Comparison of ENCODE assay signal across 19 cellular contexts in the genomic region with DNA sequence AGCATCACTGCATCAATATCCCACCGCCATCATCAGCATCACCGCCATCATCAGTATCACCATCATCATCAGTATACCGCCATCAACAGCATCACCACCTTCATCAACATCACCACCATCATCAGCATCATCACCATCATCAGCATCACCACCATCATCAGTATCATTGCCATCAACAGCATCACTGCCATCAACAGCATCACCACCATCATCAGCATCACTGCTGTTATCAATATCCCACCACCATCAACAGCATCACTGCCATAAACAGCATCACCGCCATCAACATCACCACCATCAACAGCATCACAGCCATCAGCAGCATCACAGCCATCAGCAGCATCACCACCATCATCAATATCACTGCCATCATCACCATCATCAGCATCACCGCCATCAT.
DNase-seq lines count a peak whose midpoint lies in the region; ATAC-seq, FAIRE-seq and TF ChIP-seq lines count a peak whose summit lies in the region.
"Had no signal": no experiment of that assay in that cellular context is flagged by ENCODE, and none has a peak within 500 bp of the region (broad histone marks: within the 10 kb centered on the region; RNA-seq: fewer than 3 reads in every experiment).

No MANE protein-coding gene starts in this region.

- H3K4me2 ChIP-seq in HepG2 (ENCODE audit: low read depth, low read length): no peak overlapping the region
- no peak overlapping the region for H3K4me2 ChIP-seq in mesenchymal stem cell (ENCODE audit: low read length, poor library complexity, severe bottlenecking)

- H3K9ac ChIP-seq in HepG2 (ENCODE audit: insufficient read depth, low read depth, low read length) (no peak overlapping the region), mesenchymal stem cell (ENCODE audit: low read length) (no peak overlapping the region)

- H3K4ac ChIP-seq in mesenchymal stem cell (ENCODE audit: low read depth in 1 of 2, low read length in 2 of 2): no peak overlapping the region

- TF ChIP-seq POLR2A in HepG2 (IDR thresholded peaks at IDR 0.05; ENCODE audit: insufficient read depth in 1 of 2, low read depth in 2 of 2, low read length in 2 of 2) (no peak), right lobe of liver (IDR thresholded peaks at IDR 0.05) (no peak)

- POLR2A ChIA-PET in HepG2 (lab: Yijun Ruan, JAX): no interaction called here

- no peak overlapping the region for H2BK120ac ChIP-seq in mesenchymal stem cell (ENCODE audit: low read depth, low read length)

- peak overlapping the region; percentile 6 for H4K91ac ChIP-seq in mesenchymal stem cell (ENCODE audit: low read length)

- FAIRE-seq in HepG2 (lab: Jason Lieb, UNC): no peak
- FAIRE-seq: H1, K562 had no signal

- H3K4me1 ChIP-seq in HepG2 (ENCODE audit: insufficient read depth, low read length) (no peaks in the 10 kb centered on the region), right lobe of liver (no peaks in the 10 kb centered on the region), mesenchymal stem cell (ENCODE audit: control insufficient read depth, insufficient read depth, low read depth, low read length) (peaks cover 14% of the 10 kb centered on the region)

- H2AFZ ChIP-seq in HepG2 (ENCODE audit: low read length) (no peak overlapping the region), mesenchymal stem cell (ENCODE audit: low read depth, low read length) (no peak overlapping the region)

- TF ChIP-seq EP300 in HepG2 (IDR thresholded peaks at IDR 0.05; ENCODE audit: low read depth in 2 of 2, low read length in 2 of 2) (no peak), HepG2 (CRISPR knock-in tag; IDR thresholded peaks at IDR 0.05; ENCODE audit: borderline replicate concordance) (no peak)

- TF ChIP-seq RAD21 in HepG2 (CRISPR knock-in tag; IDR thresholded peaks at IDR 0.05): no peak

- no peak overlapping the region for H3K23ac ChIP-seq in mesenchymal stem cell (ENCODE audit: low read length in 2 of 2)

- H3K79me1 ChIP-seq in mesenchymal stem cell (replicated peaks; ENCODE audit: low read length, poor library complexity, severe bottlenecking): peaks cover 3% of the 10 kb centered on the region

- ATAC-seq in HepG2 (no peak), right lobe of liver (no peak), GM21528 (IDR thresholded peaks at IDR 0.05; ENCODE audit: low FRiP score, unreplicated experiment) (no peak), HG03097 (IDR thresholded peaks at IDR 0.05; ENCODE audit: low FRiP score, unreplicated experiment) (no peak)
- ATAC-seq: K562 had no signal

- H3K27ac ChIP-seq in HepG2 (ENCODE audit: extremely low read length, insufficient read depth, low read length) (no peak overlapping the region), right lobe of liver (no peak overlapping the region), KOPT-K1 (ENCODE audit: low read depth, low read length, poor library complexity, severe bottlenecking) (peak overlapping the region; percentile 49), mesenchymal stem cell (ENCODE audit: low read length, poor library complexity, severe bottlenecking) (no peak overlapping the region)

- WGBS in HepG2 (ENCODE audit: low lambda C conversion rate): 88% methylated on average over 5 of the region's 5 CpGs
- WGBS in right lobe of liver (ENCODE audit: insufficient coverage, low coverage, low lambda C conversion rate, missing lambda C conversion rate): 96% methylated on average over 5 of the region's 5 CpGs
- WGBS in mesenchymal stem cell: 84% methylated on average over 5 of the region's 5 CpGs

- CTCF ChIA-PET in HepG2 (lab: Yijun Ruan, JAX; ENCODE audit: low intra/inter-chr PET ratio, low total read pairs): no interaction called here

- H3K9me3 Mint-ChIP-seq in activated T-helper 2 cell treated with anti-CD3 and anti-CD28 coated beads, Interferon-gamma antibody, Interleukin-2, Interleukin-4, amounts not matched to agents 10 μg/mL and 5 μg/mL and 100 μg/mL, durations not matched to agents 14 hours and 24 hours and 36 hours: no peaks in the 10 kb centered on the region
- H3K9me3 Mint-ChIP-seq: CD4-positive, CD25-positive, alpha-beta regulatory T cell; CD8-positive, alpha-beta memory T cell; H9 had no signal

- no peak overlapping the region for H3K18ac ChIP-seq in mesenchymal stem cell (ENCODE audit: low read depth in 1 of 2, low read length in 2 of 2)

- no peak overlapping the region for H4K8ac ChIP-seq in mesenchymal stem cell (ENCODE audit: low read length)

- no peaks in the 10 kb centered on the region for H3K79me2 ChIP-seq in HepG2 (ENCODE audit: insufficient read depth, low read length)

- H4K20me1 ChIP-seq in HepG2 (ENCODE audit: insufficient read depth, low read length): no peaks in the 10 kb centered on the region

- H3K27me3 ChIP-seq in HepG2 (ENCODE audit: control insufficient read depth in 1 of 2, insufficient read depth in 2 of 2, low read length in 2 of 2) (no peaks in the 10 kb centered on the region), right lobe of liver (no peaks in the 10 kb centered on the region), mesenchymal stem cell (ENCODE audit: control insufficient read depth in 1 of 2, insufficient read depth in 1 of 2, low read length in 2 of 2) (peaks cover 0 to 6% of the 10 kb centered on the region in 2 experiments)

- H3K27ac Mint-ChIP-seq in activated T-helper 2 cell treated with anti-CD3 and anti-CD28 coated beads, Interferon-gamma antibody, Interleukin-2, Interleukin-4, amounts not matched to agents 10 μg/mL and 5 μg/mL and 100 μg/mL, durations not matched to agents 14 hours and 24 hours and 36 hours: no peak overlapping the region
- H3K27ac Mint-ChIP-seq: B cell; CD4-positive, CD25-positive, alpha-beta regulatory T cell; CD8-positive, alpha-beta memory T cell had no signal

- H2AK5ac ChIP-seq in mesenchymal stem cell (ENCODE audit: low read length, severe bottlenecking): no peak overlapping the region

- TF ChIP-seq CTCF in HepG2 (CRISPR knock-in tag; IDR thresholded peaks at IDR 0.05): no peak
- no peak for TF ChIP-seq CTCF in right lobe of liver (IDR thresholded peaks at IDR 0.05)

- no peak overlapping the region for H3K4me3 ChIP-seq in HepG2 (replicated peaks in 1 of 3; ENCODE audit: insufficient read depth in 1 of 3, low read depth in 2 of 3, low read length in 3 of 3)
- no peak overlapping the region for H3K4me3 ChIP-seq in right lobe of liver
- H3K4me3 ChIP-seq in mesenchymal stem cell (ENCODE audit: insufficient read depth in 1 of 2, low read depth in 1 of 2, low read length in 2 of 2): no peak overlapping the region
- H3K4me3 ChIP-seq: K562 had no signal

- intact Hi-C loops in HepG2 (cut with micrococcal nuclease; ENCODE audit: unreplicated experiment) (no loop called here), right lobe of liver (cut with DNase I) (no loop called here)
- intact Hi-C loops in activated T-helper 2 cell treated with anti-CD3 and anti-CD28 coated beads, Interferon-gamma antibody, Interleukin-2, Interleukin-4, amounts not matched to agents 10 μg/mL and 5 μg/mL and 100 μg/mL, durations not matched to agents 14 hours and 24 hours and 36 hours (cut with micrococcal nuclease): no loop called here

- H2BK5ac ChIP-seq in mesenchymal stem cell (ENCODE audit: low read depth, low read length, poor library complexity, severe bottlenecking): no peak overlapping the region

- peaks cover 42% of the 10 kb centered on the region for H3K36me3 Mint-ChIP-seq in activated T-helper 2 cell treated with anti-CD3 and anti-CD28 coated beads, Interferon-gamma antibody, Interleukin-2, Interleukin-4, amounts not matched to agents 10 μg/mL and 5 μg/mL and 100 μg/mL, durations not matched to agents 14 hours and 24 hours and 36 hours (ENCODE audit: low read depth)

- DNase-seq in HepG2 (ENCODE audit: low spot score) (no peak), right lobe of liver (no peak), mesenchymal stem cell (no peak)
- no peak for DNase-seq in activated T-helper 2 cell treated with anti-CD3 and anti-CD28 coated beads, Interferon-gamma antibody, Interleukin-2, Interleukin-4, amounts not matched to agents 10 μg/mL and 5 μg/mL and 100 μg/mL, durations not matched to agents 14 hours and 24 hours and 36 hours (ENCODE audit: low spot score)
- DNase-seq: C1 segment of cervical spinal cord; CD4-positive, CD25-positive, alpha-beta regulatory T cell; CD8-positive, alpha-beta memory T cell; COR-L47; DMS 273 treated with DMSO at 0.1 percent for 48 hours; DMS53; DND-41; EL; H9 had no signal

- H3K4me1 Mint-ChIP-seq in activated T-helper 2 cell treated with anti-CD3 and anti-CD28 coated beads, Interferon-gamma antibody, Interleukin-2, Interleukin-4, amounts not matched to agents 10 μg/mL and 5 μg/mL and 100 μg/mL, durations not matched to agents 14 hours and 24 hours and 36 hours (ENCODE audit: low read depth): peaks cover 7% of the 10 kb centered on the region

- H2BK15ac ChIP-seq in mesenchymal stem cell (ENCODE audit: low read depth, poor library complexity, severe bottlenecking): no peak overlapping the region

- in situ Hi-C loops in HepG2 (cut with HindIII; ENCODE audit: extremely low pct_ligation_motif_present, low pct_unique_long_range_greater_than_20kb): no loop called here

- H2BK12ac ChIP-seq in mesenchymal stem cell (ENCODE audit: low read length in 2 of 2): no peak overlapping the region

- H3K36me3 ChIP-seq in HepG2 (replicated peaks in 1 of 2; ENCODE audit: control insufficient read depth in 1 of 2, insufficient read depth in 2 of 2, low read length in 2 of 2) (peaks cover 9 to 36% of the 10 kb centered on the region in 2 experiments; a peak in 4 of 5 replicates), right lobe of liver (no peaks in the 10 kb centered on the region), KOPT-K1 (ENCODE audit: insufficient read depth, low read length) (peaks cover 71% of the 10 kb centered on the region), mesenchymal stem cell (ENCODE audit: control insufficient read depth in 1 of 2, insufficient read depth in 2 of 2, low read depth in 1 of 2, low read length in 2 of 2) (peaks cover 44 to 53% of the 10 kb centered on the region in 2 experiments)

- H3K4me3 Mint-ChIP-seq in activated T-helper 2 cell treated with anti-CD3 and anti-CD28 coated beads, Interferon-gamma antibody, Interleukin-2, Interleukin-4, amounts not matched to agents 10 μg/mL and 5 μg/mL and 100 μg/mL, durations not matched to agents 14 hours and 24 hours and 36 hours (ENCODE audit: low read depth): no peak overlapping the region
- H3K4me3 Mint-ChIP-seq: B cell; CD4-positive, CD25-positive, alpha-beta regulatory T cell; CD8-positive, alpha-beta memory T cell; H9 had no signal

- H3K27me3 Mint-ChIP-seq in activated T-helper 2 cell treated with anti-CD3 and anti-CD28 coated beads, Interferon-gamma antibody, Interleukin-2, Interleukin-4, amounts not matched to agents 10 μg/mL and 5 μg/mL and 100 μg/mL, durations not matched to agents 14 hours and 24 hours and 36 hours (ENCODE audit: low read depth): no peaks in the 10 kb centered on the region
- H3K27me3 Mint-ChIP-seq: B cell; CD4-positive, CD25-positive, alpha-beta regulatory T cell had no signal

- H3K14ac ChIP-seq in mesenchymal stem cell (ENCODE audit: low read length in 2 of 2): no peak overlapping the region

- H3K9me3 ChIP-seq in HepG2 (ENCODE audit: low read length): no peaks in the 10 kb centered on the region
- H3K9me3 ChIP-seq in right lobe of liver: no peaks in the 10 kb centered on the region
- no peaks in the 10 kb centered on the region for H3K9me3 ChIP-seq in KOPT-K1 (ENCODE audit: insufficient read depth, low read length, poor library complexity, severe bottlenecking)
- H3K9me3 ChIP-seq in mesenchymal stem cell (ENCODE audit: control insufficient read depth, low read length): no peaks in the 10 kb centered on the region

- no TSS peak for BruUV-seq in HepG2 (replicated peaks; lab: Mats Ljungman, UMichigan)
